In genomic region chr4:3316146-3316545, GRCh38 we compare ENCODE assay signal across 17 cellular contexts. TPM values are rescaled to one million over a fixed set of nuclear protein-coding genes. Genes with fewer than 3 reads are reported as not detected.
DNase-seq lines count a peak whose midpoint lies in the region; ATAC-seq, FAIRE-seq and TF ChIP-seq lines count a peak whose summit lies in the region.
"Had no signal": no experiment of that assay in that cellular context is flagged by ENCODE, and none has a peak within 500 bp of the region (broad histone marks: within the 10 kb centered on the region; RNA-seq: fewer than 3 reads in every experiment).

No MANE protein-coding gene starts in this region.

- DNase-seq in Right ventricle myocardium superior = peak; percentile 29
- no peak for DNase-seq in left cardiac atrium
- DNase-seq in RWPE2 (ENCODE audit: low spot score) = peak; percentile 45
- DNase-seq in kidney = peak; percentile 58
- peak; percentile 68 for DNase-seq in type B pancreatic cell (ENCODE audit: extremely low spot score, unreplicated experiment)
- DNase-seq in WTC11 (ENCODE audit: low spot score) = no peak
- DNase-seq in natural killer cell treated with Interleukin-12 subunit alpha and Interleukin-12 subunit beta and Interleukin-15 and Interleukin-18, amount 100 ng/mL, for 72 hours (ENCODE audit: low spot score) = no peak
- DNase-seq: DMS53, IMR-90, Kasumi-1, NCI-H1105 treated with DMSO at 0.1 percent for 48 hours, NCI-H187, NCI-H2171, NCI-H446 treated with DMSO at 0.1 percent for 48 hours, NCI-H82 had no signal

- H3K36me3 Mint-ChIP-seq in type B pancreatic cell (peaks cover 17% of the 10 kb centered on the region), WTC11 (peaks cover 10% of the 10 kb centered on the region)
- no peaks in the 10 kb centered on the region for H3K36me3 Mint-ChIP-seq in natural killer cell treated with Interleukin-12 subunit alpha and Interleukin-12 subunit beta and Interleukin-15 and Interleukin-18, amount 100 ng/mL, for 72 hours

- H3K4me1 Mint-ChIP-seq in type B pancreatic cell (ENCODE audit: unreplicated experiment) = peaks cover 23% of the 10 kb centered on the region
- H3K4me1 Mint-ChIP-seq in WTC11 = peaks cover 3% of the 10 kb centered on the region; the same call in 1 of the 2 replicates
- no peaks in the 10 kb centered on the region for H3K4me1 Mint-ChIP-seq in natural killer cell treated with Interleukin-12 subunit alpha and Interleukin-12 subunit beta and Interleukin-15 and Interleukin-18, amount 100 ng/mL, for 72 hours (ENCODE audit: low read depth in 2 of 2)

- H3K9ac ChIP-seq in kidney (ENCODE audit: low read length in 2 of 2) = no peak overlapping the region

- CTCF ChIA-PET in WTC11 (lab: Charles Lee) = interaction anchor here (0.9 to 1.1 kb wide), 2 partner anchors 8 to 30 kb away, joined by 3 read pairs; no protein-coding TSS in a partner anchor

- no peak overlapping the region for H3K27ac ChIP-seq in RWPE2 (ENCODE audit: poor library complexity, severe bottlenecking)
- no peak overlapping the region for H3K27ac ChIP-seq in kidney (ENCODE audit: low read depth in 2 of 2, low read length in 2 of 2)

- no peaks in the 10 kb centered on the region for H3K27me3 Mint-ChIP-seq in type B pancreatic cell
- no peaks in the 10 kb centered on the region for H3K27me3 Mint-ChIP-seq in WTC11 (ENCODE audit: low read depth)
- H3K27me3 Mint-ChIP-seq in natural killer cell treated with Interleukin-12 subunit alpha and Interleukin-12 subunit beta and Interleukin-15 and Interleukin-18, amount 100 ng/mL, for 72 hours = no peaks in the 10 kb centered on the region

- H3K9me3 ChIP-seq in RWPE2 (ENCODE audit: severe bottlenecking) (no peaks in the 10 kb centered on the region), kidney (ENCODE audit: control insufficient read depth in 1 of 2, low read length in 2 of 2) (no peaks in the 10 kb centered on the region)

- H3K4me3 ChIP-seq in RWPE2 (ENCODE audit: severe bottlenecking) (no peak overlapping the region), kidney (ENCODE audit: low read length in 2 of 2) (no peak overlapping the region)

- intact Hi-C loops in Right ventricle myocardium superior (cut with DNase I) = no loop called here
- intact Hi-C loops in left cardiac atrium (cut with DNase I) = no loop called here
- intact Hi-C loops in kidney (cut with DNase I) = no loop called here

- POLR2A ChIA-PET in WTC11 (lab: Charles Lee) = no interaction called here

- H3K27ac Mint-ChIP-seq in type B pancreatic cell (no peak overlapping the region), WTC11 (no peak overlapping the region)
- H3K27ac Mint-ChIP-seq in natural killer cell treated with Interleukin-12 subunit alpha and Interleukin-12 subunit beta and Interleukin-15 and Interleukin-18, amount 100 ng/mL, for 72 hours = no peak overlapping the region

- H3K4me3 Mint-ChIP-seq in type B pancreatic cell = no peak overlapping the region
- no peak overlapping the region for H3K4me3 Mint-ChIP-seq in WTC11
- H3K4me3 Mint-ChIP-seq in natural killer cell treated with Interleukin-12 subunit alpha and Interleukin-12 subunit beta and Interleukin-15 and Interleukin-18, amount 100 ng/mL, for 72 hours = no peak overlapping the region

- ATAC-seq in Right ventricle myocardium superior (ENCODE audit: poor library complexity) (no peak), left cardiac atrium (no peak), RWPE2 (ENCODE audit: low read depth) (no peak), WTC11 (no peak), GM21825 (IDR thresholded peaks at IDR 0.05; ENCODE audit: unreplicated experiment) (no peak)
- ATAC-seq in natural killer cell treated with Interleukin-12 subunit alpha and Interleukin-12 subunit beta and Interleukin-15 and Interleukin-18, amount 100 ng/mL, for 72 hours = no peak
- ATAC-seq: Panc1 had no signal

- H3K9me3 Mint-ChIP-seq in type B pancreatic cell = no peaks in the 10 kb centered on the region
- H3K9me3 Mint-ChIP-seq in WTC11 = no peaks in the 10 kb centered on the region
- H3K9me3 Mint-ChIP-seq in natural killer cell treated with Interleukin-12 subunit alpha and Interleukin-12 subunit beta and Interleukin-15 and Interleukin-18, amount 100 ng/mL, for 72 hours = no peaks in the 10 kb centered on the region

- no peak for FAIRE-seq in kidney (lab: Jason Lieb, UNC)

- TF ChIP-seq CTCF in RWPE2 (IDR thresholded peaks at IDR 0.05; ENCODE audit: poor library complexity, severe bottlenecking) = no peak
- no peak for TF ChIP-seq CTCF in kidney (IDR thresholded peaks at IDR 0.05; ENCODE audit: borderline replicate concordance, extremely low read depth, insufficient read depth)
- no peak for TF ChIP-seq CTCF in type B pancreatic cell (conservative IDR thresholded peaks at IDR 0.05)
- TF ChIP-seq CTCF in WTC11 (IDR thresholded peaks at IDR 0.05) = no peak

- H3K4me1 ChIP-seq in RWPE2 (ENCODE audit: insufficient read depth, poor library complexity, severe bottlenecking) (peaks cover 11% of the 10 kb centered on the region), kidney (ENCODE audit: control insufficient read depth in 1 of 2, insufficient read depth in 1 of 2, low read depth in 1 of 2, low read length in 2 of 2) (peaks cover 0 to 4% of the 10 kb centered on the region in 2 donors)

- no peaks in the 10 kb centered on the region for H3K27me3 ChIP-seq in RWPE2 (ENCODE audit: insufficient read depth, poor library complexity, severe bottlenecking)

- H3K36me3 ChIP-seq in RWPE2 (ENCODE audit: low read depth) = no peaks in the 10 kb centered on the region
- H3K36me3 ChIP-seq in kidney (ENCODE audit: control insufficient read depth in 1 of 2, insufficient read depth in 2 of 2, low read length in 2 of 2) = peaks cover 2 to 8% of the 10 kb centered on the region in 2 donors

TF ChIP-seq in WTC11, 78 proteins besides CTCF, POLR2A, EP300 and RAD21 (continues in another document):
- TF ChIP-seq, protein P1, sequence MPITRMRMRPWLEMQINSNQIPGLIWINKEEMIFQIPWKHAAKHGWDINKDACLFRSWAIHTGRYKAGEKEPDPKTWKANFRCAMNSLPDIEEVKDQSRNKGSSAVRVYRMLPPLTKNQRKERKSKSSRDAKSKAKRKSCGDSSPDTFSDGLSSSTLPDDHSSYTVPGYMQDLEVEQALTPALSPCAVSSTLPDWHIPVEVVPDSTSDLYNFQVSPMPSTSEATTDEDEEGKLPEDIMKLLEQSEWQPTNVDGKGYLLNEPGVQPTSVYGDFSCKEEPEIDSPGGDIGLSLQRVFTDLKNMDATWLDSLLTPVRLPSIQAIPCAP (CRISPR knock-in tag; IDR thresholded peaks at IDR 0.05) = no peak
- TF ChIP-seq STAT6 (CRISPR knock-in tag; conservative IDR thresholded peaks at IDR 0.05; ENCODE audit: low read depth) (no peak), MLX (CRISPR knock-in tag; IDR thresholded peaks at IDR 0.05) (no peak)
- TF ChIP-seq, protein P2, sequence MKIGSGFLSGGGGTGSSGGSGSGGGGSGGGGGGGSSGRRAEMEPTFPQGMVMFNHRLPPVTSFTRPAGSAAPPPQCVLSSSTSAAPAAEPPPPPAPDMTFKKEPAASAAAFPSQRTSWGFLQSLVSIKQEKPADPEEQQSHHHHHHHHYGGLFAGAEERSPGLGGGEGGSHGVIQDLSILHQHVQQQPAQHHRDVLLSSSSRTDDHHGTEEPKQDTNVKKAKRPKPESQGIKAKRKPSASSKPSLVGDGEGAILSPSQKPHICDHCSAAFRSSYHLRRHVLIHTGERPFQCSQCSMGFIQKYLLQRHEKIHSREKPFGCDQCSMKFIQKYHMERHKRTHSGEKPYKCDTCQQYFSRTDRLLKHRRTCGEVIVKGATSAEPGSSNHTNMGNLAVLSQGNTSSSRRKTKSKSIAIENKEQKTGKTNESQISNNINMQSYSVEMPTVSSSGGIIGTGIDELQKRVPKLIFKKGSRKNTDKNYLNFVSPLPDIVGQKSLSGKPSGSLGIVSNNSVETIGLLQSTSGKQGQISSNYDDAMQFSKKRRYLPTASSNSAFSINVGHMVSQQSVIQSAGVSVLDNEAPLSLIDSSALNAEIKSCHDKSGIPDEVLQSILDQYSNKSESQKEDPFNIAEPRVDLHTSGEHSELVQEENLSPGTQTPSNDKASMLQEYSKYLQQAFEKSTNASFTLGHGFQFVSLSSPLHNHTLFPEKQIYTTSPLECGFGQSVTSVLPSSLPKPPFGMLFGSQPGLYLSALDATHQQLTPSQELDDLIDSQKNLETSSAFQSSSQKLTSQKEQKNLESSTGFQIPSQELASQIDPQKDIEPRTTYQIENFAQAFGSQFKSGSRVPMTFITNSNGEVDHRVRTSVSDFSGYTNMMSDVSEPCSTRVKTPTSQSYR (CRISPR knock-in tag; IDR thresholded peaks at IDR 0.05) = no peak

RNA-seq across cellular contexts. Expression of gene RGS12, which starts 23.3 kb away (rescaled TPM):
- total RNA-seq in Right ventricle myocardium superior (15.8 TPM), left cardiac atrium (10 to 100 TPM; 13.3 to 16.6 TPM), kidney (35.5 TPM), type B pancreatic cell (ENCODE audit: low replicate concordance) (35.7 and 67.5 TPM in 2 replicates), WTC11 (2021) (21.0 to 24.7 TPM (median 24.2 TPM) in 3 replicates)
- 18.0 TPM for polyA plus RNA-seq in kidney (ENCODE audit: insufficient read depth, low read depth, low replicate concordance)
- total RNA-seq in natural killer cell treated with Interleukin-12 subunit alpha and Interleukin-12 subunit beta and Interleukin-15 and Interleukin-18, amount 100 ng/mL, for 72 hours = 1 to 10 TPM; 1.9 to 7.0 TPM

Comparison
In these comparisons a context has a peak if more than half of its experiments do, and no peak if none do; other contexts are left out.
1. DNase-seq: peak in Right ventricle myocardium superior (single experiment), RWPE2 (single experiment), kidney (single experiment) and type B pancreatic cell (single experiment); none in left cardiac atrium (single experiment), WTC11 (single experiment) and natural killer cell treated with Interleukin-12 subunit alpha and Interleukin-12 subunit beta and Interleukin-15 and Interleukin-18, amount 100 ng/mL, for 72 hours (single experiment).